1 cellular context compared by ENCODE assay signal in the genomic region with DNA sequence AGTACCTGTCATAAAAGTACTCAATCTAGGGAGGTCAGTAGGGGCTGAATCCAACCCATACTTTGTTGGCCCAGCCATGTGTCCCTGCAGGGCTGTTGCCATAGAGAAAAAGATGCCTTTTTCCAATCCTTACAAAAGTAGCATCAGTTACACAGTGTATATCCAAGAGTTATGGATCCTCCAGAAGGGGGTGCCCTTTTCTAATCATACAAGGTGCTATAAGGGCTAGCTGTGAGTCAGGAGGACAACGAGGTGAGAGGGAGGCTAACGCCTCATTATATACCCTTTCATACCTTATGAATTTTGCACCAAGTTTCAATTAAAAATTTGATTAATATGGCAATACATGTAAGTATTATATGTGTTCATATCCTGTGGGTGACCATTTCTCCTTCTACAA.
TF ChIP-seq lines count a peak whose summit lies in the region.

No MANE protein-coding gene starts in this region.

TF ChIP-seq in GM23338, 12 proteins besides CTCF, POLR2A, EP300 and RAD21 (continued from another document):
- TF ChIP-seq, protein P1, sequence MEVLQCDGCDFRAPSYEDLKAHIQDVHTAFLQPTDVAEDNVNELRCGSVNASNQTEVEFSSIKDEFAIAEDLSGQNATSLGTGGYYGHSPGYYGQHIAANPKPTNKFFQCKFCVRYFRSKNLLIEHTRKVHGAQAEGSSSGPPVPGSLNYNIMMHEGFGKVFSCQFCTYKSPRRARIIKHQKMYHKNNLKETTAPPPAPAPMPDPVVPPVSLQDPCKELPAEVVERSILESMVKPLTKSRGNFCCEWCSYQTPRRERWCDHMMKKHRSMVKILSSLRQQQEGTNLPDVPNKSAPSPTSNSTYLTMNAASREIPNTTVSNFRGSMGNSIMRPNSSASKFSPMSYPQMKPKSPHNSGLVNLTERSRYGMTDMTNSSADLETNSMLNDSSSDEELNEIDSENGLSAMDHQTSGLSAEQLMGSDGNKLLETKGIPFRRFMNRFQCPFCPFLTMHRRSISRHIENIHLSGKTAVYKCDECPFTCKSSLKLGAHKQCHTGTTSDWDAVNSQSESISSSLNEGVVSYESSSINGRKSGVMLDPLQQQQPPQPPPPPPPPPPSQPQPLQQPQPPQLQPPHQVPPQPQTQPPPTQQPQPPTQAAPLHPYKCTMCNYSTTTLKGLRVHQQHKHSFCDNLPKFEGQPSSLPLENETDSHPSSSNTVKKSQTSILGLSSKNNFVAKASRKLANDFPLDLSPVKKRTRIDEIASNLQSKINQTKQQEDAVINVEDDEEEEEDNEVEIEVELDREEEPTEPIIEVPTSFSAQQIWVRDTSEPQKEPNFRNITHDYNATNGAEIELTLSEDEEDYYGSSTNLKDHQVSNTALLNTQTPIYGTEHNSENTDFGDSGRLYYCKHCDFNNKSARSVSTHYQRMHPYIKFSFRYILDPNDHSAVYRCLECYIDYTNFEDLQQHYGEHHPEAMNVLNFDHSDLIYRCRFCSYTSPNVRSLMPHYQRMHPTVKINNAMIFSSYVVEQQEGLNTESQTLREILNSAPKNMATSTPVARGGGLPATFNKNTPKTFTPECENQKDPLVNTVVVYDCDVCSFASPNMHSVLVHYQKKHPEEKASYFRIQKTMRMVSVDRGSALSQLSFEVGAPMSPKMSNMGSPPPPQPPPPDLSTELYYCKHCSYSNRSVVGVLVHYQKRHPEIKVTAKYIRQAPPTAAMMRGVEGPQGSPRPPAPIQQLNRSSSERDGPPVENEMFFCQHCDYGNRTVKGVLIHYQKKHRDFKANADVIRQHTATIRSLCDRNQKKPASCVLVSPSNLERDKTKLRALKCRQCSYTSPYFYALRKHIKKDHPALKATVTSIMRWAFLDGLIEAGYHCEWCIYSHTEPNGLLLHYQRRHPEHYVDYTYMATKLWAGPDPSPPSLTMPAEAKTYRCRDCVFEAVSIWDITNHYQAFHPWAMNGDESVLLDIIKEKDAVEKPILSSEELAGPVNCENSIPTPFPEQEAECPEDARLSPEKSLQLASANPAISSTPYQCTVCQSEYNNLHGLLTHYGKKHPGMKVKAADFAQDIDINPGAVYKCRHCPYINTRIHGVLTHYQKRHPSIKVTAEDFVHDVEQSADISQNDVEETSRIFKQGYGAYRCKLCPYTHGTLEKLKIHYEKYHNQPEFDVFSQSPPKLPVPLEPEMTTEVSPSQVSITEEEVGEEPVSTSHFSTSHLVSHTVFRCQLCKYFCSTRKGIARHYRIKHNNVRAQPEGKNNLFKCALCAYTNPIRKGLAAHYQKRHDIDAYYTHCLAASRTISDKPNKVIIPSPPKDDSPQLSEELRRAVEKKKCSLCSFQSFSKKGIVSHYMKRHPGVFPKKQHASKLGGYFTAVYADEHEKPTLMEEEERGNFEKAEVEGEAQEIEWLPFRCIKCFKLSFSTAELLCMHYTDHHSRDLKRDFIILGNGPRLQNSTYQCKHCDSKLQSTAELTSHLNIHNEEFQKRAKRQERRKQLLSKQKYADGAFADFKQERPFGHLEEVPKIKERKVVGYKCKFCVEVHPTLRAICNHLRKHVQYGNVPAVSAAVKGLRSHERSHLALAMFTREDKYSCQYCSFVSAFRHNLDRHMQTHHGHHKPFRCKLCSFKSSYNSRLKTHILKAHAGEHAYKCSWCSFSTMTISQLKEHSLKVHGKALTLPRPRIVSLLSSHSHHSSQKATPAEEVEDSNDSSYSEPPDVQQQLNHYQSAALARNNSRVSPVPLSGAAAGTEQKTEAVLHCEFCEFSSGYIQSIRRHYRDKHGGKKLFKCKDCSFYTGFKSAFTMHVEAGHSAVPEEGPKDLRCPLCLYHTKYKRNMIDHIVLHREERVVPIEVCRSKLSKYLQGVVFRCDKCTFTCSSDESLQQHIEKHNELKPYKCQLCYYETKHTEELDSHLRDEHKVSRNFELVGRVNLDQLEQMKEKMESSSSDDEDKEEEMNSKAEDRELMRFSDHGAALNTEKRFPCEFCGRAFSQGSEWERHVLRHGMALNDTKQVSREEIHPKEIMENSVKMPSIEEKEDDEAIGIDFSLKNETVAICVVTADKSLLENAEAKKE (CRISPR knock-in tag; IDR thresholded peaks at IDR 0.05): no peak
- TF ChIP-seq NANOG (IDR thresholded peaks at IDR 0.05; ENCODE audit: borderline replicate concordance) (no peak), JUNB (IDR thresholded peaks at IDR 0.05; ENCODE audit: unreplicated experiment) (no peak), ZNF331 (CRISPR knock-in tag; IDR thresholded peaks at IDR 0.05; ENCODE audit: low read depth) (no peak), STAT1 (IDR thresholded peaks at IDR 0.05; ENCODE audit: unreplicated experiment) (no peak), POLR2AphosphoS5 (IDR thresholded peaks at IDR 0.05; ENCODE audit: low read depth) (no peak), ZNF114 (CRISPR knock-in tag; IDR thresholded peaks at IDR 0.05) (no peak), EZH2 (IDR thresholded peaks at IDR 0.05; ENCODE audit: low read depth, unreplicated experiment) (no peak), EZH2phosphoT487 (IDR thresholded peaks at IDR 0.05; ENCODE audit: unreplicated experiment) (no peak)
- TF ChIP-seq, protein P2, sequence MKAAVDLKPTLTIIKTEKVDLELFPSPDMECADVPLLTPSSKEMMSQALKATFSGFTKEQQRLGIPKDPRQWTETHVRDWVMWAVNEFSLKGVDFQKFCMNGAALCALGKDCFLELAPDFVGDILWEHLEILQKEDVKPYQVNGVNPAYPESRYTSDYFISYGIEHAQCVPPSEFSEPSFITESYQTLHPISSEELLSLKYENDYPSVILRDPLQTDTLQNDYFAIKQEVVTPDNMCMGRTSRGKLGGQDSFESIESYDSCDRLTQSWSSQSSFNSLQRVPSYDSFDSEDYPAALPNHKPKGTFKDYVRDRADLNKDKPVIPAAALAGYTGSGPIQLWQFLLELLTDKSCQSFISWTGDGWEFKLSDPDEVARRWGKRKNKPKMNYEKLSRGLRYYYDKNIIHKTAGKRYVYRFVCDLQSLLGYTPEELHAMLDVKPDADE (IDR thresholded peaks at IDR 0.05): no peak
